ENCODE assay signal across 14 cellular contexts in the genomic region with DNA sequence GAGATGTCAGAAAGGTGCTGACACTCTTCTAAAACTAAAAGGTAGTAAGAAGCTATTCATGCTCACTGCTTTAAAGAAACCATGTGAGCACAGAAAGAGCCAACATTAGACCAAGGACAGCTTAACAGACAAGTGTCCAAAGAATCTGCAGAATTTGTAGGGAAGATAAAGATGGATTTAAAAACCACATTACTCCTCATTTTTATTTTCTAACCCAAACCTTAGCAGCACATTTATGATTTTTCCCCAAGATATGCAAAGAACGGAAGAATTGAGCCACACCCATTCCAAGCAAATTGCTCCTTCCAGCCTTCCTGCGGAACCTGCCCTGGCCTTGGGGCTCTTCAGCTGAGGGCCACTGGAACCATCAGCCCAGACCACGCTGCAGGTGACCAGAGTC. TPM values are rescaled to one million over a fixed set of nuclear protein-coding genes. Genes with fewer than 3 reads are reported as not detected.
A peak's percentile ranks its signal among the peaks of the same experiment; 100 is the strongest.
DNase-seq lines count a peak whose midpoint lies in the region; TF ChIP-seq lines count a peak whose summit lies in the region.
"Had no signal": no experiment of that assay in that cellular context is flagged by ENCODE, and none has a peak within 500 bp of the region (broad histone marks: within the 10 kb centered on the region; RNA-seq: fewer than 3 reads in every experiment).

No MANE protein-coding gene starts in this region.

- H3K4me1 Mint-ChIP-seq in CD14-positive monocyte (peaks cover 92% of the 10 kb centered on the region), IgD-negative memory B cell (peaks cover 61 to 74% (median 64%) of the 10 kb centered on the region in 3 donors)

- peak overlapping the region; percentile 98 for H3K27ac ChIP-seq in neutrophil
- H3K27ac ChIP-seq: C4-2B, prostate gland had no signal

- H3K36me3 Mint-ChIP-seq in CD14-positive monocyte, result peaks cover 50 to 57% of the 10 kb centered on the region in 2 donors
- no peaks in the 10 kb centered on the region for H3K36me3 Mint-ChIP-seq in IgD-negative memory B cell

- peaks cover 63% of the 10 kb centered on the region for H3K36me3 ChIP-seq in neutrophil
- H3K36me3 ChIP-seq in H7 (replicated peaks; ENCODE audit: control insufficient read depth, insufficient read depth, low read length), result peaks cover 2% of the 10 kb centered on the region; the same call in 1 of the 2 replicates
- H3K36me3 ChIP-seq: prostate gland had no signal

- H3K9me3 ChIP-seq in neutrophil, result no peaks in the 10 kb centered on the region
- H3K9me3 ChIP-seq: mucosa of descending colon, prostate gland had no signal

- H3K4me3 ChIP-seq in neutrophil (ENCODE audit: low read depth in 1 of 2, low read length in 1 of 2), result peak overlapping the region in 1 of 2 experiments; percentile 30
- H3K4me3 ChIP-seq in H7 (ENCODE audit: insufficient read depth, low read depth, low read length), result no peak overlapping the region
- H3K4me3 ChIP-seq: mucosa of descending colon, prostate gland had no signal

- H3K4me3 Mint-ChIP-seq in CD14-positive monocyte (peak overlapping the region; percentile 22 to 37), IgD-negative memory B cell (peak overlapping the region; percentile 8 to 73 (median 29))

- peak overlapping the region; percentile 26 to 98 (median 84) for H3K27ac Mint-ChIP-seq in CD14-positive monocyte
- peak overlapping the region; percentile 42 to 97 (median 85) for H3K27ac Mint-ChIP-seq in IgD-negative memory B cell

- DNase-seq in CD14-positive monocyte (ENCODE audit: low spot score) (no peak), amniotic epithelial cell (ENCODE audit: low read depth) (peak; percentile 83), H7 (no peak), NCI-H2171 (lab: John Stamatoyannopoulos, UW) (no peak)
- DNase-seq in stimulated activated CD8-positive, alpha-beta memory T cell treated with anti-CD3 and anti-CD28 coated beads, Interleukin-4, amount 100 ng/mL, for 48 hours, result no peak
- no peak for DNase-seq in activated CD4-positive, CD25-positive, alpha-beta regulatory T cell treated with anti-CD3 and anti-CD28 coated beads, Interleukin-2, amount 50 U/mL, for 72 hours
- DNase-seq: foreskin melanocyte, NCI-H1105, SW 1271 had no signal

- peaks cover 85 to 99% of the 10 kb centered on the region in 2 experiments for H3K4me1 ChIP-seq in neutrophil (ENCODE audit: control insufficient read depth in 1 of 2, insufficient read depth in 1 of 2, low read depth in 1 of 2, low read length in 1 of 2)
- H3K4me1 ChIP-seq: prostate gland had no signal

- H3K27me3 Mint-ChIP-seq in CD14-positive monocyte (ENCODE audit: low read depth in 3 of 3) (peaks cover 0 to 5% (median 0%) of the 10 kb centered on the region in 3 donors), IgD-negative memory B cell (no peaks in the 10 kb centered on the region)

- no peaks in the 10 kb centered on the region for H3K27me3 ChIP-seq in neutrophil
- no peaks in the 10 kb centered on the region for H3K27me3 ChIP-seq in H7 (ENCODE audit: control insufficient read depth, insufficient read depth, low read length)

- TF ChIP-seq CTCF in CD14-positive monocyte (IDR thresholded peaks at IDR 0.05) (no peak), neutrophil (IDR thresholded peaks at IDR 0.05) (no peak)

- intact Hi-C loops in CD14-positive monocyte (cut with micrococcal nuclease), result loop anchor here in 1 of 2 donors (10.0 kb wide), 1 partner anchor 101 kb away; no protein-coding TSS in a partner anchor

- H3K9me3 Mint-ChIP-seq in CD14-positive monocyte, result no peaks in the 10 kb centered on the region
- no peaks in the 10 kb centered on the region for H3K9me3 Mint-ChIP-seq in IgD-negative memory B cell

RNA-seq across cellular contexts. Expression of a gene that starts 26.9 kb away (rescaled TPM):
- polyA plus RNA-seq in CD14-positive monocyte, result 10 to 100 TPM; 50.4 to 81.0 TPM
- polyA plus RNA-seq in IgD-negative memory B cell, result 89.4 TPM
- 4.5 and 8.6 TPM in 2 replicates for total RNA-seq in H7 (2014; rRNA removed; shearing (Covaris generic))
